23 cellular contexts compared by ENCODE assay signal in genomic region chr2:212176151-212176550, GRCh38.
"Had no signal": no experiment of that assay in that cellular context is flagged by ENCODE, and none has a peak within 500 bp of the region (broad histone marks: within the 10 kb centered on the region; RNA-seq: fewer than 3 reads in every experiment).

No MANE protein-coding gene starts in this region.

- H3K27me3 ChIP-seq: esophagus squamous epithelium, thyroid gland had no signal

- H3K36me3 Mint-ChIP-seq: activated naive CD4-positive, alpha-beta T cell treated with anti-CD3 and anti-CD28 coated beads, Interleukin-2, amount 50 U/mL, for 24 hours had no signal

- H3K9me3 ChIP-seq: thyroid gland had no signal

- H3K4me1 Mint-ChIP-seq: activated naive CD4-positive, alpha-beta T cell treated with anti-CD3 and anti-CD28 coated beads, Interleukin-2, amount 50 U/mL, for 24 hours; nephron progenitor cell had no signal

- H3K27me3 Mint-ChIP-seq: activated naive CD4-positive, alpha-beta T cell treated with anti-CD3 and anti-CD28 coated beads, Interleukin-2, amount 50 U/mL, for 24 hours had no signal

- ATAC-seq: activated T-cell treated with anti-CD3 and anti-CD28 coated beads, Interleukin-2, amount 50 U/mL, for 72 hours; left lobe of liver had no signal

- H3K4me1 ChIP-seq: esophagus squamous epithelium, thyroid gland had no signal

- H3K27ac ChIP-seq: esophagus squamous epithelium, thyroid gland, VCaP had no signal

- H3K9me3 Mint-ChIP-seq: activated naive CD4-positive, alpha-beta T cell treated with anti-CD3 and anti-CD28 coated beads, Interleukin-2, amount 50 U/mL, for 24 hours had no signal

- H3K36me3 ChIP-seq: esophagus squamous epithelium, thyroid gland had no signal

- H3K27ac Mint-ChIP-seq: activated naive CD4-positive, alpha-beta T cell treated with anti-CD3 and anti-CD28 coated beads, Interleukin-2, amount 50 U/mL, for 24 hours; activated T-cell treated with anti-CD3 and anti-CD28 coated beads, Interleukin-2, amount 50 U/mL, for 72 hours; nephron progenitor cell; T-helper 1 cell treated with Interleukin-12 subunit alpha and Interleukin-12 subunit beta and Interleukin-4 antibody, amounts not matched to agents 30 μg/mL and 1 μg/mL, for 36 hours had no signal

- H3K4me3 Mint-ChIP-seq: activated naive CD4-positive, alpha-beta T cell treated with anti-CD3 and anti-CD28 coated beads, Interleukin-2, amount 50 U/mL, for 24 hours; activated T-cell treated with anti-CD3 and anti-CD28 coated beads, Interleukin-2, amount 50 U/mL, for 72 hours; nephron progenitor cell; T-helper 1 cell treated with Interleukin-12 subunit alpha and Interleukin-12 subunit beta and Interleukin-4 antibody, amounts not matched to agents 30 μg/mL and 1 μg/mL, for 36 hours had no signal

- H3K4me3 ChIP-seq: esophagus squamous epithelium, lung, thyroid gland had no signal

- DNase-seq: activated CD4-positive, alpha-beta T cell treated with anti-CD3 and anti-CD28 coated beads for 1 hour; activated CD8-positive, alpha-beta memory T cell treated with anti-CD3 and anti-CD28 coated beads for 24 hours; activated CD8-positive, alpha-beta memory T cell treated with anti-CD3 and anti-CD28 coated beads, Interleukin-2, amount 50 U/mL, for 48 hours; activated effector memory CD4-positive, alpha-beta T cell treated with anti-CD3 and anti-CD28 coated beads, Interleukin-2, amount 50 U/mL, for 16 hours; activated T-cell treated with anti-CD3 and anti-CD28 coated beads, Interleukin-2, amount 50 U/mL, for 72 hours; effector CD4-positive, alpha-beta T cell; esophagus squamous epithelium; hippocampal formation; kidney; midbrain; nephron progenitor cell; occipital lobe; retina; stimulated activated CD4-positive, alpha-beta T cell treated with anti-CD3 and anti-CD28 coated beads, Interleukin-12 subunit alpha, Interleukin-12 subunit beta, amount 100 ng/mL, for 4 hours; stimulated activated CD4-positive, alpha-beta T cell treated with anti-CD3 and anti-CD28 coated beads, Interleukin-1b, Interleukin-23, amount 100 ng/mL, for 48 hours; stimulated activated CD8-positive, alpha-beta memory T cell treated with anti-CD3 and anti-CD28 coated beads, Interleukin-4, amount 100 ng/mL, for 48 hours; stimulated activated naive CD4-positive, alpha-beta T cell treated with Interleukin-2 at 50 U/mL for 16 hours; thyroid gland had no signal
